17 cellular contexts compared by ENCODE assay signal in genomic region chr14:95207475-95208253, GRCh38.
"Had no signal": no experiment of that assay in that cellular context is flagged by ENCODE, and none has a peak within 500 bp of the region (broad histone marks: within the 10 kb centered on the region; RNA-seq: fewer than 3 reads in every experiment).

No MANE protein-coding gene starts in this region.

- H3K9me3 ChIP-seq: pancreas had no signal

- H3K9me3 Mint-ChIP-seq: stimulated activated memory B cell treated with anti-CD40 and anti-IgM and Interleukin-4, amounts not matched to agents 10 μg/mL and 1 μg/mL and 100 μg/mL, for 72 hours had no signal

- H3K27me3 Mint-ChIP-seq: stimulated activated memory B cell treated with anti-CD40 and anti-IgM and Interleukin-4, amounts not matched to agents 10 μg/mL and 1 μg/mL and 100 μg/mL, for 72 hours had no signal

- DNase-seq: activated CD4-positive, alpha-beta T cell treated with anti-CD3 and anti-CD28 coated beads for 48 hours; activated CD8-positive, alpha-beta memory T cell treated with anti-CD3 and anti-CD28 coated beads, Interleukin-2, amount 50 U/mL, for 48 hours; activated CD8-positive, alpha-beta T cell treated with anti-CD3 and anti-CD28 coated beads, Interleukin-2, amount 10 ng/mL, durations not matched to agents 7 days and 5 days; activated gamma-delta T cell; activated T-cell treated with anti-CD3 and anti-CD28 coated beads, Interleukin-2, amount 50 U/mL, for 72 hours; amniotic stem cell; caudate nucleus; pancreas; stimulated activated CD4-positive, alpha-beta T cell treated with anti-CD3 and anti-CD28 coated beads, Interleukin-2, amount 100 ng/mL, for 48 hours; T-helper 2 cell had no signal

- H3K36me3 ChIP-seq: neural progenitor cell had no signal

- FAIRE-seq: colon, endometrium had no signal

- H3K4me2 ChIP-seq: neural progenitor cell had no signal

- H3K4me3 Mint-ChIP-seq: activated CD8-positive, alpha-beta T cell treated with anti-CD3 and anti-CD28 coated beads, Interleukin-2, amount 10 ng/mL, durations not matched to agents 7 days and 5 days; activated T-cell treated with anti-CD3 and anti-CD28 coated beads, Interleukin-2, amount 50 U/mL, for 72 hours; neural progenitor cell; stimulated activated memory B cell treated with anti-CD40 and anti-IgM and Interleukin-4, amounts not matched to agents 10 μg/mL and 1 μg/mL and 100 μg/mL, for 72 hours; WTC11 had no signal

- H3K4me1 ChIP-seq: neural progenitor cell had no signal

- H3K27ac Mint-ChIP-seq: activated CD8-positive, alpha-beta T cell treated with anti-CD3 and anti-CD28 coated beads, Interleukin-2, amount 10 ng/mL, durations not matched to agents 7 days and 5 days; activated naive CD4-positive, alpha-beta T cell treated with anti-CD3 and anti-CD28 coated beads, Interleukin-2, amount 50 U/mL, for 72 hours; activated T-cell treated with anti-CD3 and anti-CD28 coated beads, Interleukin-2, amount 50 U/mL, for 72 hours; neural progenitor cell; stimulated activated memory B cell treated with anti-CD40 and anti-IgM and Interleukin-4, amounts not matched to agents 10 μg/mL and 1 μg/mL and 100 μg/mL, for 72 hours; WTC11 had no signal

- H3K27ac ChIP-seq: neural progenitor cell, pancreas had no signal

- H3K27me3 ChIP-seq: neural progenitor cell, pancreas, tibial nerve had no signal

- H3K4me3 ChIP-seq: neural progenitor cell, pancreas, tibial nerve had no signal

- H3K4me1 Mint-ChIP-seq: stimulated activated memory B cell treated with anti-CD40 and anti-IgM and Interleukin-4, amounts not matched to agents 10 μg/mL and 1 μg/mL and 100 μg/mL, for 72 hours; WTC11 had no signal

- ATAC-seq: activated CD8-positive, alpha-beta T cell treated with anti-CD3 and anti-CD28 coated beads, Interleukin-2, amount 10 ng/mL, durations not matched to agents 7 days and 5 days; activated naive CD4-positive, alpha-beta T cell treated with anti-CD3 and anti-CD28 coated beads, Interleukin-2, amount 50 U/mL, for 72 hours; activated T-cell treated with anti-CD3 and anti-CD28 coated beads, Interleukin-2, amount 50 U/mL, for 72 hours; pancreas; stimulated activated memory B cell treated with anti-CD40 and anti-IgM and Interleukin-4, amounts not matched to agents 10 μg/mL and 1 μg/mL and 100 μg/mL, for 72 hours; WTC11 had no signal

- H2AFZ ChIP-seq: neural progenitor cell had no signal

- H3K9ac ChIP-seq: neural progenitor cell had no signal
